Comparison of ENCODE assay signal across 20 cellular contexts in the genomic region with DNA sequence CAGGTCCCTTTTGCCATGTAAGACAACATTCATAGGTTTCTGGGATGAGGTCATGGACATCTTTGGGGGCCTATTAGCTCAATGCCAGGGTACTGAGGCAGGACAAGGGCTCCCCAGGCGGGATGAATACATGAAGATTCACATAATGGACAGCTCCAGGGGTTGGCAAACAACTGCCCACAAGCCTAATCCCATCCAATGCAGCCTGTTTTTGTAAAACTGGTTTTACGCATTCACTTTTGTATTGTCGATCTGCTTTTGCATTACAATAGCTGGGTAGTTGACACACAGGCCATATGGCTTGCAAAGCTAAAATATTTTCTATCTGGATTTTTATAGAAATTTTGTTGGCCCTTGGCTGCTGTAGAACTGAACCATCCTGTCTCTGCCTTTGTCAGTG.
DNase-seq lines count a peak whose midpoint lies in the region; ATAC-seq, FAIRE-seq and TF ChIP-seq lines count a peak whose summit lies in the region.
"Had no signal": no experiment of that assay in that cellular context is flagged by ENCODE, and none has a peak within 500 bp of the region (broad histone marks: within the 10 kb centered on the region; RNA-seq: fewer than 3 reads in every experiment).

No MANE protein-coding gene starts in this region.

- POLR2A ChIA-PET in H1 (lab: Charles Lee; ENCODE audit: partially characterized antibody): interaction anchor here (1.2 kb wide), 1 partner anchor 10 kb away, joined by 3 read pairs; no protein-coding TSS in a partner anchor

- no peaks in the 10 kb centered on the region for H3K79me1 ChIP-seq in H1 (ENCODE audit: low read depth, low read length)

- no peak overlapping the region for H2AK5ac ChIP-seq in H1 (ENCODE audit: low read depth, low read length)

- no peaks in the 10 kb centered on the region for H4K20me1 ChIP-seq in GM23338 (replicated peaks; ENCODE audit: insufficient read depth)
- no peaks in the 10 kb centered on the region for H4K20me1 ChIP-seq in H1 (replicated peaks in 1 of 2; ENCODE audit: control insufficient read depth in 1 of 2, insufficient read depth in 2 of 2, low read length in 2 of 2)
- H4K20me1 ChIP-seq: BLaER1 treated with 17β-estradiol and CSF1 and Interleukin-3, amounts not matched to agents 10 nM and 100 nM had no signal

- H3K79me2 ChIP-seq in GM23338 (replicated peaks; ENCODE audit: insufficient read depth) (no peaks in the 10 kb centered on the region), H1 (ENCODE audit: control insufficient read depth in 1 of 2, insufficient read depth in 2 of 2, low read length in 2 of 2) (no peaks in the 10 kb centered on the region; a peak in 1 of 4 replicates)

- no peak overlapping the region for H2BK15ac ChIP-seq in H1 (ENCODE audit: low read length)

- no peak for TF ChIP-seq RAD21 in H1 (IDR thresholded peaks at IDR 0.05 in 1 of 2, conservative IDR thresholded peaks at IDR 0.05 in 1 of 2; ENCODE audit: low read depth in 2 of 2, low read length in 2 of 2)

- CTCF ChIA-PET in H1 (lab: Charles Lee; ENCODE audit: partially characterized antibody): interaction anchor here (0.9 to 1.4 kb wide), 2 partner anchors 15 to 80 kb away, joined by 3 to 5 read pairs; no protein-coding TSS in a partner anchor

- H3K56ac ChIP-seq in H1 (replicated peaks; ENCODE audit: insufficient read length, low read depth, low read length): no peak overlapping the region

- H2BK12ac ChIP-seq in H1 (ENCODE audit: low read depth, low read length): no peak overlapping the region

- no peaks in the 10 kb centered on the region for H3K36me3 Mint-ChIP-seq in GM23338 (ENCODE audit: low read depth)
- H3K36me3 Mint-ChIP-seq in activated T-helper 1 cell treated with anti-CD3 and anti-CD28 coated beads, Interleukin-12 subunit alpha, Interleukin-12 subunit beta, Interleukin-2, Interleukin-4 antibody, amounts not matched to agents 30 ng/mL and 10 ng/mL and 1 ng/mL, durations not matched to agents 14 hours and 24 hours and 36 hours (ENCODE audit: low read depth): no peaks in the 10 kb centered on the region
- H3K36me3 Mint-ChIP-seq: CD4-positive, CD25-positive, alpha-beta regulatory T cell had no signal

- H2BK5ac ChIP-seq in H1 (ENCODE audit: low read depth, low read length): no peak overlapping the region

- H3K4me1 ChIP-seq in GM23338 (ENCODE audit: insufficient read depth) (peaks cover 12% of the 10 kb centered on the region), HUES48 (ENCODE audit: control insufficient read depth, insufficient read depth, low read length) (peaks cover 21% of the 10 kb centered on the region), H1 (replicated peaks in 1 of 4; ENCODE audit: control insufficient read depth in 3 of 4, insufficient read depth in 4 of 4, low read length in 3 of 4) (peaks cover 4 to 23% (median 12%) of the 10 kb centered on the region in 4 experiments; a peak in 4 of 7 replicates), iPS-20b (ENCODE audit: insufficient read depth, low read length) (peaks cover 15% of the 10 kb centered on the region; the same call in 1 of the 2 replicates)
- H3K4me1 ChIP-seq: BLaER1 treated with 17β-estradiol and CSF1 and Interleukin-3, amounts not matched to agents 10 nM and 100 nM; Caco-2 had no signal

- H2BK20ac ChIP-seq in H1 (ENCODE audit: low read length): no peak overlapping the region

- peaks cover 33% of the 10 kb centered on the region for H3K27me3 Mint-ChIP-seq in GM23338 (ENCODE audit: insufficient read depth, low read depth, poor library complexity)
- peaks cover 9% of the 10 kb centered on the region for H3K27me3 Mint-ChIP-seq in activated T-helper 1 cell treated with anti-CD3 and anti-CD28 coated beads, Interleukin-12 subunit alpha, Interleukin-12 subunit beta, Interleukin-2, Interleukin-4 antibody, amounts not matched to agents 30 ng/mL and 10 ng/mL and 1 ng/mL, durations not matched to agents 14 hours and 24 hours and 36 hours (ENCODE audit: insufficient read depth)

- H3K4me1 Mint-ChIP-seq in GM23338: peaks cover 13% of the 10 kb centered on the region
- H3K4me1 Mint-ChIP-seq in activated T-helper 1 cell treated with anti-CD3 and anti-CD28 coated beads, Interleukin-12 subunit alpha, Interleukin-12 subunit beta, Interleukin-2, Interleukin-4 antibody, amounts not matched to agents 30 ng/mL and 10 ng/mL and 1 ng/mL, durations not matched to agents 14 hours and 24 hours and 36 hours (ENCODE audit: low read depth): peaks cover 7% of the 10 kb centered on the region
- H3K4me1 Mint-ChIP-seq: B cell; CD4-positive, CD25-positive, alpha-beta regulatory T cell had no signal

- H3K27me3 ChIP-seq in GM23338 (ENCODE audit: insufficient read depth) (peaks cover 26% of the 10 kb centered on the region), HUES48 (ENCODE audit: control insufficient read depth, insufficient read depth, low read length) (peaks cover 41% of the 10 kb centered on the region), H1 (replicated peaks in 1 of 4; ENCODE audit: control insufficient read depth in 3 of 4, extremely low read depth in 1 of 4, insufficient read depth in 3 of 4, low read length in 3 of 4) (peaks cover 12 to 41% (median 31%) of the 10 kb centered on the region in 4 experiments), iPS-20b (ENCODE audit: insufficient read depth, low read length) (peaks cover 42% of the 10 kb centered on the region)
- H3K27me3 ChIP-seq: BLaER1 treated with 17β-estradiol and CSF1 and Interleukin-3, amounts not matched to agents 10 nM and 100 nM had no signal

- H3K27ac ChIP-seq in GM23338 (ENCODE audit: low read depth) (no peak overlapping the region), HUES48 (ENCODE audit: low read depth, low read length) (peak overlapping the region; percentile 79), H1 (ENCODE audit: low read depth, low read length) (no peak overlapping the region), iPS-20b (ENCODE audit: low read length) (no peak overlapping the region), substantia nigra (ENCODE audit: low read depth, low read length, poor library complexity, severe bottlenecking) (no peak overlapping the region)
- H3K27ac ChIP-seq: BLaER1 treated with 17β-estradiol and CSF1 and Interleukin-3, amounts not matched to agents 10 nM and 100 nM; HL-60 had no signal

- H3F3A ChIP-seq in GM23338 (replicated peaks; ENCODE audit: low read depth): no peaks in the 10 kb centered on the region

- peak; percentile 91 for ATAC-seq in GM23338
- ATAC-seq in GM19395 (IDR thresholded peaks at IDR 0.05; ENCODE audit: unreplicated experiment): no peak
- ATAC-seq: HCT116, K562 had no signal

- DNase-seq in GM23338 (ENCODE audit: low spot score): peak; percentile 36
- no peak for DNase-seq in H1 (ENCODE audit: low read depth in 1 of 2, low spot score in 2 of 2)
- DNase-seq in substantia nigra (lab: John Stamatoyannopoulos, UW): no peak
- no peak for DNase-seq in activated T-helper 1 cell treated with anti-CD3 and anti-CD28 coated beads, Interleukin-12 subunit alpha, Interleukin-12 subunit beta, Interleukin-2, Interleukin-4 antibody, amounts not matched to agents 30 ng/mL and 10 ng/mL and 1 ng/mL, durations not matched to agents 14 hours and 24 hours and 36 hours (ENCODE audit: low spot score)
- DNase-seq: Caco-2; CD4-positive, CD25-positive, alpha-beta regulatory T cell; HFFc6; IMR-90 had no signal

- H3K9me2 ChIP-seq in GM23338 (ENCODE audit: insufficient read depth): peaks cover 4% of the 10 kb centered on the region; the same call in 1 of the 2 replicates

- no peak overlapping the region for H3K23ac ChIP-seq in H1 (ENCODE audit: insufficient read length)

- no peaks in the 10 kb centered on the region for H3K9me3 ChIP-seq in HUES48 (ENCODE audit: control insufficient read depth, insufficient read depth, low read length)
- H3K9me3 ChIP-seq in H1 (ENCODE audit: insufficient read depth in 2 of 2, low read depth in 1 of 2, low read length in 1 of 2): no peaks in the 10 kb centered on the region
- H3K9me3 ChIP-seq in iPS-20b (ENCODE audit: insufficient read depth, low read depth, low read length): no peaks in the 10 kb centered on the region
- H3K9me3 ChIP-seq: BLaER1 treated with 17β-estradiol and CSF1 and Interleukin-3, amounts not matched to agents 10 nM and 100 nM; Caco-2 had no signal

- H3K4me3 Mint-ChIP-seq in GM23338: no peak overlapping the region
- H3K4me3 Mint-ChIP-seq in activated T-helper 1 cell treated with anti-CD3 and anti-CD28 coated beads, Interleukin-12 subunit alpha, Interleukin-12 subunit beta, Interleukin-2, Interleukin-4 antibody, amounts not matched to agents 30 ng/mL and 10 ng/mL and 1 ng/mL, durations not matched to agents 14 hours and 24 hours and 36 hours: no peak overlapping the region
- H3K4me3 Mint-ChIP-seq: B cell; CD4-positive, CD25-positive, alpha-beta regulatory T cell; HFFc6 had no signal

- TF ChIP-seq EP300 in H1 (IDR thresholded peaks at IDR 0.05; ENCODE audit: borderline replicate concordance in 1 of 2, low read depth in 2 of 2, low read length in 2 of 2): no peak; a peak in 1 of 3 replicates

- no peak overlapping the region for H3K27ac Mint-ChIP-seq in GM23338
- H3K27ac Mint-ChIP-seq in activated T-helper 1 cell treated with anti-CD3 and anti-CD28 coated beads, Interleukin-12 subunit alpha, Interleukin-12 subunit beta, Interleukin-2, Interleukin-4 antibody, amounts not matched to agents 30 ng/mL and 10 ng/mL and 1 ng/mL, durations not matched to agents 14 hours and 24 hours and 36 hours: no peak overlapping the region
- H3K27ac Mint-ChIP-seq: B cell; CD4-positive, CD25-positive, alpha-beta regulatory T cell; HFFc6 had no signal

- no peak overlapping the region for H4K91ac ChIP-seq in H1 (replicated peaks; ENCODE audit: insufficient read length, low read length)

- intact Hi-C loops in activated T-helper 1 cell treated with anti-CD3 and anti-CD28 coated beads, Interleukin-12 subunit alpha, Interleukin-12 subunit beta, Interleukin-2, Interleukin-4 antibody, amounts not matched to agents 30 ng/mL and 10 ng/mL and 1 ng/mL, durations not matched to agents 14 hours and 24 hours and 36 hours (cut with micrococcal nuclease): no loop called here

- no peak overlapping the region for H4K5ac ChIP-seq in H1 (ENCODE audit: insufficient read length, low read depth, low read length)

- FAIRE-seq in H1 (lab: Jason Lieb, UNC): peak; percentile 83
- FAIRE-seq: D721Med, G401.6, GM12891, H54, K562 had no signal

- 32% methylated on average over 3 of the region's 3 CpGs; no CpG with 5 or more reads in 1 of the 2 experiments for WGBS in H1 (ENCODE audit: extremely low coverage in 1 of 2, insufficient coverage in 1 of 2, insufficient read length in 1 of 2, insufficient replicate concordance in 2 of 2, low coverage in 1 of 2, low lambda C conversion rate in 2 of 2, missing lambda C conversion rate in 1 of 2), 2 experiments

- no peak overlapping the region for H2BK120ac ChIP-seq in H1 (replicated peaks; ENCODE audit: low read depth, low read length)

- no peaks in the 10 kb centered on the region; the same call in 2 of the 3 replicates for H3K9me3 Mint-ChIP-seq in GM23338
- no peaks in the 10 kb centered on the region for H3K9me3 Mint-ChIP-seq in activated T-helper 1 cell treated with anti-CD3 and anti-CD28 coated beads, Interleukin-12 subunit alpha, Interleukin-12 subunit beta, Interleukin-2, Interleukin-4 antibody, amounts not matched to agents 30 ng/mL and 10 ng/mL and 1 ng/mL, durations not matched to agents 14 hours and 24 hours and 36 hours
- H3K9me3 Mint-ChIP-seq: HFFc6 had no signal

- H2AFZ ChIP-seq in GM23338 (no peak overlapping the region), H1 (ENCODE audit: low read length) (no peak overlapping the region)

- H3K4ac ChIP-seq in H1 (replicated peaks; ENCODE audit: insufficient read length, low read depth, low read length): no peak overlapping the region

- no peak for TF ChIP-seq CTCF in GM23338 (conservative IDR thresholded peaks at IDR 0.05; ENCODE audit: low read depth in 2 of 2)
- TF ChIP-seq CTCF in H1 (IDR thresholded peaks at IDR 0.05; ENCODE audit: control extremely low read depth in 1 of 3, insufficient read depth in 1 of 3, low read depth in 1 of 3, low read length in 3 of 3): no peak

- H3K23me2 ChIP-seq in H1 (ENCODE audit: low read depth, low read length): no peaks in the 10 kb centered on the region

- no peak overlapping the region for H4K8ac ChIP-seq in H1 (ENCODE audit: extremely low read depth, insufficient read depth, low read length)

- H3K18ac ChIP-seq in H1 (ENCODE audit: extremely low read depth, low read length): no peak overlapping the region; the same call in 1 of the 2 replicates

- peak overlapping the region; percentile 55 for H3K4me2 ChIP-seq in GM23338
- H3K4me2 ChIP-seq in H1 (ENCODE audit: insufficient read depth in 1 of 2, low read depth in 2 of 2, low read length in 2 of 2): peak overlapping the region; percentile 44 to 48; a peak in 3 of 4 replicates
- H3K4me2 ChIP-seq: BLaER1 treated with 17β-estradiol and CSF1 and Interleukin-3, amounts not matched to agents 10 nM and 100 nM had no signal

- H3K14ac ChIP-seq in H1 (ENCODE audit: insufficient read length): no peak overlapping the region

- no peak for TF ChIP-seq POLR2A in H1 (IDR thresholded peaks at IDR 0.05; ENCODE audit: control extremely low read depth in 1 of 2, low read depth in 2 of 2, low read length in 2 of 2)

- H3K36me3 ChIP-seq in GM23338 (ENCODE audit: insufficient read depth) (no peaks in the 10 kb centered on the region), HUES48 (ENCODE audit: control insufficient read depth, insufficient read depth, low read length) (no peaks in the 10 kb centered on the region), H1 (ENCODE audit: control insufficient read depth in 2 of 4, insufficient read depth in 4 of 4, low read length in 3 of 4) (no peaks in the 10 kb centered on the region), iPS-20b (ENCODE audit: insufficient read depth, low read depth, low read length) (no peaks in the 10 kb centered on the region)
- H3K36me3 ChIP-seq: BLaER1 treated with 17β-estradiol and CSF1 and Interleukin-3, amounts not matched to agents 10 nM and 100 nM had no signal

- H3K4me3 ChIP-seq in GM23338 (no peak overlapping the region), HUES48 (ENCODE audit: low read depth, low read length) (0 out of 2 replicates have a peak overlapping the region, but pooled peaks have one; percentile 15), H1 (ENCODE audit: extremely low read depth in 1 of 4, insufficient read depth in 2 of 4, low read depth in 3 of 4, low read length in 4 of 4) (peak overlapping the region in 1 of 4 experiments; percentile 26; a peak in 1 of 8 replicates), iPS-20b (ENCODE audit: low read length) (peak overlapping the region; percentile 37)
- H3K4me3 ChIP-seq: BLaER1 treated with 17β-estradiol and CSF1 and Interleukin-3, amounts not matched to agents 10 nM and 100 nM; K562 had no signal

- H3K9ac ChIP-seq in HUES48 (ENCODE audit: low read depth, low read length): no peak overlapping the region
- no peak overlapping the region for H3K9ac ChIP-seq in H1 (replicated peaks in 1 of 4; ENCODE audit: extremely low read depth in 1 of 4, low read depth in 3 of 4, low read length in 3 of 4)
- no peak overlapping the region for H3K9ac ChIP-seq in iPS-20b (ENCODE audit: low read depth, low read length)
- H3K9ac ChIP-seq: BLaER1 treated with 17β-estradiol and CSF1 and Interleukin-3, amounts not matched to agents 10 nM and 100 nM had no signal
